Comparison of ENCODE assay signal across 18 cellular contexts in the genomic region with DNA sequence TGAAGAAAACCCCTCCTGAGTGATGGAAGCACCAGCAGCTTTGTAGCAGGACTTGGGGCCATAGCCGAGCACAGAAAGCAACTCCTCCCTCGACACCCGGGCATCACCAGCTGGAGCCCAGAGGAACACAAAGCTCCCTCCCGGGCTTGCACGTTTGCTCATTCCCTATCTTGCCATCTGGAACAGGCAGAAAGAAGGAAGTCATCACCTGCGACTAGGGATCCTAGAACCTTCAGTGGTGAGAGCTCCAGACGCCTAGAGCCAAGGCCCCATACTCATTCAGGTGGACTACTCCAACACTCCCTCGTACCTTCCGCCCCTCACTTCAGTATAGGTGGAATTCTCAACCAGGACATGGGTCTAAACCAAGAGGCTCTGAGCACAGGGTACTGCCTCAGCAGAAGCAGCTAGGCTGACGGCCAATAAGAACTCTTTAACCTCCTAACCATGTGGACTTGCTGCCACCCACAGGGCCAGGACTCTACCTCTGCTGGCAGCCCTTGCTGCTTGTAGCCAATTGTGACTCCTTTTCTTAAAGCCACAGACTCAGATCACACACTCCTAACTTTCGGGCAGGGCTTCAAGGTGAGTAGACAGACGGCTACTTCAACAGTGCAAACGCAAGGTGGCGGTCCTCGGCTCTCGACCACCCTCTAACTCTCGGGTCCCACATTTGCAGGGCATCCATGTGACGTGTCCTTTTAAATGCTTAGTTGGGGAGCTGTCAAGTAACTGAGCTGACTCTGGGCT.
"Had no signal": no experiment of that assay in that cellular context is flagged by ENCODE, and none has a peak within 500 bp of the region (broad histone marks: within the 10 kb centered on the region; RNA-seq: fewer than 3 reads in every experiment).

No MANE protein-coding gene starts in this region.

- H3K4me2 ChIP-seq: smooth muscle cell had no signal

- ATAC-seq: activated CD4-positive, alpha-beta T cell treated with anti-CD3 and anti-CD28 coated beads for 36 hours; activated T-cell treated with anti-CD3 and anti-CD28 coated beads, Interleukin-2, amount 50 U/mL, for 72 hours; heart right ventricle; naive thymus-derived CD8-positive, alpha-beta T cell; pancreas; sciatic nerve had no signal

- H3K36me3 ChIP-seq: pancreas had no signal

- H3K27ac ChIP-seq: esophagus squamous epithelium, heart right ventricle, pancreas, stomach, upper lobe of left lung had no signal

- H3K4me3 Mint-ChIP-seq: activated CD4-positive, alpha-beta T cell treated with anti-CD3 and anti-CD28 coated beads for 36 hours; activated T-cell treated with anti-CD3 and anti-CD28 coated beads, Interleukin-2, amount 50 U/mL, for 72 hours; immature natural killer cell; memory B cell; naive thymus-derived CD8-positive, alpha-beta T cell had no signal

- H3K4me1 ChIP-seq: heart right ventricle, stomach, upper lobe of left lung had no signal

- H3K27me3 Mint-ChIP-seq: activated CD4-positive, alpha-beta T cell treated with anti-CD3 and anti-CD28 coated beads for 36 hours; memory B cell; naive thymus-derived CD8-positive, alpha-beta T cell had no signal

- H3K27me3 ChIP-seq: esophagus squamous epithelium, heart right ventricle, pancreas, stomach, upper lobe of left lung had no signal

- H3K4me1 Mint-ChIP-seq: activated CD4-positive, alpha-beta T cell treated with anti-CD3 and anti-CD28 coated beads for 36 hours; immature natural killer cell; memory B cell; naive thymus-derived CD8-positive, alpha-beta T cell had no signal

- H3K9me3 Mint-ChIP-seq: activated T-cell treated with anti-CD3 and anti-CD28 coated beads, Interleukin-2, amount 50 U/mL, for 72 hours; immature natural killer cell had no signal

- DNase-seq: activated CD4-positive, alpha-beta T cell treated with anti-CD3 and anti-CD28 coated beads for 36 hours; activated CD4-positive, alpha-beta T cell treated with anti-CD3 and anti-CD28 coated beads, Interleukin-2, amount 50 U/mL, for 48 hours; activated effector memory CD4-positive, alpha-beta T cell treated with anti-CD3 and anti-CD28 coated beads, Interleukin-2, amount 50 U/mL, for 16 hours; activated naive CD4-positive, alpha-beta T cell treated with anti-CD3 and anti-CD28 coated beads, Interleukin-2, amount 50 U/mL, for 16 hours; activated T-cell treated with anti-CD3 and anti-CD28 coated beads, Interleukin-2, amount 50 U/mL, for 72 hours; aorta; effector memory CD4-positive, alpha-beta T cell; esophagus squamous epithelium; heart right ventricle; immature natural killer cell; naive thymus-derived CD8-positive, alpha-beta T cell; pancreas; stimulated activated CD4-positive, alpha-beta T cell treated with anti-CD3 and anti-CD28 coated beads, Interleukin-4, amount 100 ng/mL, for 1 hour; stomach; upper lobe of left lung had no signal

- H3K27ac Mint-ChIP-seq: activated CD4-positive, alpha-beta T cell treated with anti-CD3 and anti-CD28 coated beads for 36 hours; activated T-cell treated with anti-CD3 and anti-CD28 coated beads, Interleukin-2, amount 50 U/mL, for 72 hours; immature natural killer cell; memory B cell; naive thymus-derived CD8-positive, alpha-beta T cell had no signal

- H3K4me3 ChIP-seq: esophagus squamous epithelium, heart right ventricle, pancreas, smooth muscle cell, stomach, upper lobe of left lung had no signal
